Comparison of ENCODE assay signal across 32 cellular contexts in the genomic region with DNA sequence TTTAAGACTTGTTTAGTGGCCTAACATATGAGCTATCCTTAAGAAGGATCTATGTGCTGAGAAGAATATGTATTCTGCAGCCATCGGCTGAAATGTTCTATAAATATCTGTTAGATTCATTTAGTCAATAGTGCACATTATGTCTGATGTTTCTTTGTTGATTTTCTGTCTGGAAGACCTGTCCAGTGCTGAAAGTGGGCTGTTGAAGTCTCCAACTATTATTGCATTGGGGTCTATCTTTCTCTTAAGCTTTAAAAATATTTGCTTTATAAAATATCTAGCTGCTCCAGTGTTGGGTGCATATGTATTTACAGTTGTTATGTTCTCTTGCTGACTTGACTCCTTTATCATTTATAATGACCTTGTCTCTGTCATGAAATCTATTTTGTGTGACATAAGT.
"Had no signal": no experiment of that assay in that cellular context is flagged by ENCODE, and none has a peak within 500 bp of the region (broad histone marks: within the 10 kb centered on the region; RNA-seq: fewer than 3 reads in every experiment).

No MANE protein-coding gene starts in this region.

- ATAC-seq: activated CD8-positive, alpha-beta memory T cell treated with anti-CD3 and anti-CD28 coated beads, Interleukin-2, amount 10 ng/mL, durations not matched to agents 7 days and 5 days; activated CD8-positive, alpha-beta T cell treated with anti-CD3 and anti-CD28 coated beads, Interleukin-2, amount 10 ng/mL, durations not matched to agents 7 days and 5 days; activated naive CD8-positive, alpha-beta T cell treated with anti-CD3 and anti-CD28 coated beads, Interleukin-2, amount 50 U/mL, for 24 hours; gastroesophageal sphincter; heart right ventricle; WTC11 had no signal

- H3K4me1 ChIP-seq: adrenal gland, breast epithelium, colonic mucosa, esophagus squamous epithelium, gastroesophageal sphincter, heart right ventricle had no signal

- DNase-seq: activated CD4-positive, alpha-beta memory T cell treated with anti-CD3 and anti-CD28 coated beads for 36 hours; activated CD4-positive, alpha-beta T cell treated with anti-CD3 and anti-CD28 coated beads for 1 hour; activated CD4-positive, alpha-beta T cell treated with anti-CD3 and anti-CD28 coated beads for 48 hours; activated CD8-positive, alpha-beta memory T cell treated with anti-CD3 and anti-CD28 coated beads, Interleukin-2, amount 10 ng/mL, durations not matched to agents 7 days and 5 days; activated CD8-positive, alpha-beta memory T cell treated with anti-CD3 and anti-CD28 coated beads, Interleukin-2, amount 50 U/mL, for 4 hours; activated CD8-positive, alpha-beta T cell treated with anti-CD3 and anti-CD28 coated beads, Interleukin-2, amount 10 ng/mL, durations not matched to agents 7 days and 5 days; activated effector memory CD4-positive, alpha-beta T cell treated with anti-CD3 and anti-CD28 coated beads, Interleukin-2, amount 50 U/mL, for 16 hours; activated naive CD4-positive, alpha-beta T cell treated with anti-CD3 and anti-CD28 coated beads for 36 hours; activated naive CD8-positive, alpha-beta T cell treated with anti-CD3 and anti-CD28 coated beads for 36 hours; activated naive CD8-positive, alpha-beta T cell treated with anti-CD3 and anti-CD28 coated beads, Interleukin-2, amount 50 U/mL, for 24 hours; activated T-cell treated with anti-CD3 and anti-CD28 coated beads, Interleukin-2, amount 50 U/mL, for 1 hour; activated T-cell treated with anti-CD3 and anti-CD28 coated beads, Interleukin-2, amount 50 U/mL, for 48 hours; adrenal gland; amygdala; aorta; central memory CD4-positive, alpha-beta T cell; cerebellar nuclear complex; colonic mucosa; effector CD8-positive, alpha-beta T cell; esophagus squamous epithelium; foreskin melanocyte; heart right ventricle; T-helper 2 cell had no signal

- H3K27me3 ChIP-seq: adrenal gland, breast epithelium, cardiac muscle cell, colonic mucosa, gastroesophageal sphincter, hepatocyte had no signal

- H2AFZ ChIP-seq: hepatocyte had no signal

- H3K27ac ChIP-seq: adrenal gland, breast epithelium, cardiac muscle cell, colonic mucosa, epithelial cell of prostate, esophagus squamous epithelium, gastroesophageal sphincter, heart right ventricle, hepatocyte, VCaP had no signal

- H3K9me3 ChIP-seq: adrenal gland, breast epithelium, colonic mucosa, esophagus squamous epithelium, gastroesophageal sphincter had no signal

- H3K36me3 ChIP-seq: adrenal gland, breast epithelium, cardiac muscle cell, colonic mucosa, esophagus squamous epithelium, gastroesophageal sphincter, heart right ventricle had no signal

- H3K79me2 ChIP-seq: hepatocyte had no signal

- FAIRE-seq: endometrium, endothelial cell of umbilical vein had no signal

- H3K4me3 ChIP-seq: adrenal gland, breast epithelium, cardiac muscle cell, colonic mucosa, esophagus squamous epithelium, gastroesophageal sphincter, heart right ventricle, hepatocyte had no signal

- H3K4me2 ChIP-seq: hepatocyte had no signal
